In genomic region chr1:231778009-231778719, GRCh38 we compare ENCODE assay signal across 9 cellular contexts.
DNase-seq lines count a peak whose midpoint lies in the region; ATAC-seq and TF ChIP-seq lines count a peak whose summit lies in the region.
"Had no signal": no experiment of that assay in that cellular context is flagged by ENCODE, and none has a peak within 500 bp of the region (broad histone marks: within the 10 kb centered on the region; RNA-seq: fewer than 3 reads in every experiment).

No MANE protein-coding gene starts in this region.

- H4K20me1 ChIP-seq in PC-3 (ENCODE audit: low read length) (no peaks in the 10 kb centered on the region), fibroblast of lung (ENCODE audit: control insufficient read depth, extremely low read depth, insufficient read depth, low read length) (no peaks in the 10 kb centered on the region), osteoblast (ENCODE audit: insufficient read depth, low read length) (no peaks in the 10 kb centered on the region)

- H3K27me3 ChIP-seq in PC-3 (ENCODE audit: low read length) (no peaks in the 10 kb centered on the region), fibroblast of lung (ENCODE audit: control insufficient read depth, insufficient read depth, low read length) (no peaks in the 10 kb centered on the region), osteoblast (ENCODE audit: insufficient read depth, low read length) (no peaks in the 10 kb centered on the region)

- H3K4me3 ChIP-seq in PC-3 (ENCODE audit: low read length): no peak overlapping the region
- no peak overlapping the region for H3K4me3 ChIP-seq in fibroblast of lung (replicated peaks in 1 of 4; ENCODE audit: control extremely low read depth in 1 of 4, insufficient read depth in 1 of 4, low read depth in 3 of 4, low read length in 4 of 4)
- H3K4me3 ChIP-seq in osteoblast (ENCODE audit: insufficient read depth, low read length): no peak overlapping the region

- peaks cover 25% of the 10 kb centered on the region for H3K4me1 ChIP-seq in PC-3 (ENCODE audit: insufficient read depth, low read length)
- no peaks in the 10 kb centered on the region for H3K4me1 ChIP-seq in fibroblast of lung (ENCODE audit: control insufficient read depth, extremely low read depth, insufficient read depth, low read length)
- H3K4me1 ChIP-seq in osteoblast (ENCODE audit: insufficient read depth, low read length): peaks cover 4% of the 10 kb centered on the region

- intact Hi-C loops in PC-3 (cut with micrococcal nuclease): no loop called here

- H3K9ac ChIP-seq in PC-3 (ENCODE audit: low read length) (peak overlapping the region; percentile 23; the same call in 1 of the 2 replicates), fibroblast of lung (ENCODE audit: insufficient read depth, low read length) (no peak overlapping the region)

- no peaks in the 10 kb centered on the region for H3K9me2 ChIP-seq in PC-3 (replicated peaks; ENCODE audit: low read length)

- H3K4me2 ChIP-seq in PC-3 (ENCODE audit: low read length): peak overlapping the region; percentile 58
- no peak overlapping the region for H3K4me2 ChIP-seq in fibroblast of lung (ENCODE audit: extremely low read depth, insufficient read depth, low read length)
- H3K4me2 ChIP-seq in osteoblast (ENCODE audit: insufficient read depth, low read length): no peak overlapping the region

- DNase-seq in DMS 273 treated with DMSO at 0.1 percent for 48 hours (lab: John Stamatoyannopoulos, UW): peak; percentile 29
- DNase-seq in PC-3: peak; percentile 89
- DNase-seq in fibroblast of lung (ENCODE audit: low read depth in 2 of 2): peak; percentile 37 to 43
- no peak for DNase-seq in osteoblast (ENCODE audit: insufficient read length, low spot score, missing footprints)
- no peak for DNase-seq in activated CD8-positive, alpha-beta memory T cell treated with anti-CD3 and anti-CD28 coated beads, Interleukin-2, amount 50 U/mL, for 48 hours
- DNase-seq in germinal center (ENCODE audit: low spot score): no peak
- no peak for DNase-seq in NCI-H1105 treated with DMSO at 0.1 percent for 48 hours (lab: John Stamatoyannopoulos, UW)
- DNase-seq: T-helper 17 cell had no signal

- POLR2A ChIA-PET in PC-3 (lab: Charles Lee; ENCODE audit: unreplicated experiment): interaction anchor here (0.5 kb wide), 1 partner anchor 589 kb away, joined by 3 read pairs; no protein-coding TSS in a partner anchor

- H3K36me3 ChIP-seq in PC-3 (ENCODE audit: low read depth, low read length): no peaks in the 10 kb centered on the region
- no peaks in the 10 kb centered on the region for H3K36me3 ChIP-seq in fibroblast of lung (ENCODE audit: control insufficient read depth, insufficient read depth, low read length)
- no peaks in the 10 kb centered on the region for H3K36me3 ChIP-seq in osteoblast (ENCODE audit: insufficient read depth, low read length)

- CTCF ChIA-PET in PC-3 (lab: Charles Lee): no interaction called here

- H3K9me3 ChIP-seq in PC-3 (ENCODE audit: low read length) (no peaks in the 10 kb centered on the region), fibroblast of lung (ENCODE audit: control insufficient read depth, insufficient read depth, low read depth, low read length) (no peaks in the 10 kb centered on the region), osteoblast (ENCODE audit: low read depth, low read length) (no peaks in the 10 kb centered on the region)

- H3K79me2 ChIP-seq in PC-3 (ENCODE audit: low read length): no peaks in the 10 kb centered on the region
- no peaks in the 10 kb centered on the region for H3K79me2 ChIP-seq in fibroblast of lung (ENCODE audit: control insufficient read depth, insufficient read depth, low read length)
- no peaks in the 10 kb centered on the region for H3K79me2 ChIP-seq in osteoblast (ENCODE audit: insufficient read depth, low read length)

- no TSS peak for BruUV-seq in PC-3 (replicated peaks; lab: Mats Ljungman, UMichigan)

- TF ChIP-seq CTCF in PC-3 (conservative IDR thresholded peaks at IDR 0.05; ENCODE audit: low read depth, low read length): no peak
- no peak for TF ChIP-seq CTCF in fibroblast of lung (conservative IDR thresholded peaks at IDR 0.05 in 1 of 2, IDR thresholded peaks at IDR 0.05 in 1 of 2; ENCODE audit: low read depth in 1 of 2, low read length in 2 of 2)
- no peak for TF ChIP-seq CTCF in osteoblast (IDR thresholded peaks at IDR 0.05; ENCODE audit: extremely low read depth, low read depth, low read length)

- ATAC-seq in PC-3 (peak; percentile 58), GM21786 (IDR thresholded peaks at IDR 0.05; ENCODE audit: unreplicated experiment) (no peak)
- ATAC-seq: T-helper 17 cell had no signal

- H2AFZ ChIP-seq in PC-3 (ENCODE audit: low read length) (peak overlapping the region; percentile 43), fibroblast of lung (ENCODE audit: low read length) (no peak overlapping the region), osteoblast (ENCODE audit: low read length) (peak overlapping the region; percentile 32)

- no peaks in the 10 kb centered on the region for H3F3A ChIP-seq in PC-3 (ENCODE audit: low read length, unreplicated experiment)

- peak overlapping the region; percentile 70 for H3K27ac ChIP-seq in PC-3 (ENCODE audit: low read length)
- no peak overlapping the region for H3K27ac ChIP-seq in fibroblast of lung (ENCODE audit: insufficient read depth, low read length)
- H3K27ac ChIP-seq in osteoblast (ENCODE audit: low read depth, low read length): no peak overlapping the region

Comparison
In these comparisons a context has a peak if more than half of its experiments do, and no peak if none do; other contexts are left out.
1. DNase-seq: peak in DMS 273 treated with DMSO at 0.1 percent for 48 hours (single experiment), PC-3 (single experiment) and fibroblast of lung (2 of 2); none in osteoblast (single experiment), activated CD8-positive, alpha-beta memory T cell treated with anti-CD3 and anti-CD28 coated beads, Interleukin-2, amount 50 U/mL, for 48 hours (single experiment), germinal center (single experiment) and NCI-H1105 treated with DMSO at 0.1 percent for 48 hours (single experiment).